1 cellular context compared by ENCODE assay signal in the genomic region with DNA sequence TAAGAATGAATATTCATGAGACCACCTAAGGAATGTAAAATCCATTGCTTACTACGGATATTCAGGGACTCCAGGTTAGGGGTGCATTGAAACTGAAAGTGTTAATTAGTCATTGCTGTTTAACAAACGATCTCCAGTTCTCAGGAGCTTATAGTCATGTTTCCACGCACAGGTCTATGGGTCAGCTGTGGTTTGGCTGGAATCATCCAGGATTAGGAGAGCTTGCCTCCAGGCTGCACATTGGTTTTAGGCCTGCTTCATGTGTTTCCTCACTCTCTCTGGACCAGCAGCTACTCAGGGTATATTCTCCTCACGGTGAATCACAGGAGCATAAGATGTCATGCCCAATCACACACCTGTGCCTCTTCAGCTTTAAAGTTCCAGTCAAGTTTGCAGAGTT.
TF ChIP-seq lines count a peak whose summit lies in the region.

No MANE protein-coding gene starts in this region.

TF ChIP-seq in H1, 55 proteins besides CTCF, POLR2A, EP300 and RAD21 (continued from another document):
- TF ChIP-seq BACH1 (IDR thresholded peaks at IDR 0.05; ENCODE audit: low read length) (no peak), TAF1 (IDR thresholded peaks at IDR 0.05; ENCODE audit: low read depth, low read length) (no peak), CHD1 (IDR thresholded peaks at IDR 0.05; ENCODE audit: low read depth, low read length) (no peak)
- TF ChIP-seq, protein P1, sequence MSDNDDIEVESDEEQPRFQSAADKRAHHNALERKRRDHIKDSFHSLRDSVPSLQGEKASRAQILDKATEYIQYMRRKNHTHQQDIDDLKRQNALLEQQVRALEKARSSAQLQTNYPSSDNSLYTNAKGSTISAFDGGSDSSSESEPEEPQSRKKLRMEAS (IDR thresholded peaks at IDR 0.05), result no peak
TF ChIP-seq in H1: peak in this region for 0.
